Comparison of ENCODE assay signal across 20 cellular contexts in genomic region chr15:58919232-58919631, GRCh38.
"Had no signal": no experiment of that assay in that cellular context is flagged by ENCODE, and none has a peak within 500 bp of the region (broad histone marks: within the 10 kb centered on the region; RNA-seq: fewer than 3 reads in every experiment).

No MANE protein-coding gene starts in this region.

- H3K27ac ChIP-seq: HL-60, SJSA1, SK-N-MC had no signal

- H3K27me3 ChIP-seq: MG63, SJSA1 had no signal

- DNase-seq: Karpas-422, KG1, MG63, NCI-H1092 treated with DMSO at 0.1 percent for 48 hours, NCI-H1436, NCI-H187, NCI-H2029, NCI-H2081 treated with DMSO at 0.1 percent for 48 hours, NCI-H2171, NCI-H446, NCI-H510A, NCI-H524 treated with DMSO at 0.1 percent for 48 hours, NCI-H69, NCI-H774, Right ventricle myocardium superior, RPMI8226, SIG-M5 had no signal

- H3K4me3 ChIP-seq: MG63, SJSA1, SK-N-MC had no signal

- H3K4me1 ChIP-seq: SJSA1 had no signal

- H3K9me3 ChIP-seq: MG63, SJSA1 had no signal
